In the genomic region with DNA sequence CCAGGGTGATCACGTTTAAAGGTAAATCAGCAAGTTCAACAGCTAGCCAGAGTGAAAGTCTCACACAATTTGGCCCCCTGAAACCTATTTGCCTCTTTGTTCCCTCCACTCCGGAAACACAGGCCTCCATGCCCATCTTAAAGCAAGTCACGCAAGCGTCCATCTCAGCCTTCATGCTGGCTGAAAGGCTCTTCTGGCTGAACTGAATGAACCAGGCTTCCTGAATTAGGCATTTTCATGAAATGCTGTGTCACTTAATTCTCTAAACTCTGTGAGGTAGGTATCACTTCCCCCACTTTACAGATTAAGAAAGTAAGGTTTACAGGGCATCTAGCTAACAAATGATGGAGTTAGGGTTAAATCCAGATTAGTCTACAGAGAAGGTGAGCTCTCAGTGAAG, we compare ENCODE assay signal across 8 cellular contexts. TPM values are rescaled to one million over a fixed set of nuclear protein-coding genes. Genes with fewer than 3 reads are reported as not detected.
DNase-seq lines count a peak whose midpoint lies in the region; ATAC-seq and TF ChIP-seq lines count a peak whose summit lies in the region.

No MANE protein-coding gene starts in this region.

- no peak overlapping the region for H3K27ac ChIP-seq in upper lobe of right lung

- peaks cover 6% of the 10 kb centered on the region for H3K36me3 ChIP-seq in upper lobe of right lung

- peak overlapping the region; percentile 90 for H3K27ac Mint-ChIP-seq in activated naive CD4-positive, alpha-beta T cell treated with anti-CD3 and anti-CD28 coated beads, Interleukin-2, amount 10 ng/mL, durations not matched to agents 7 days and 5 days

- intact Hi-C loops in upper lobe of right lung (cut with DNase I) = no loop called here

- H3K36me3 Mint-ChIP-seq in activated naive CD4-positive, alpha-beta T cell treated with anti-CD3 and anti-CD28 coated beads, Interleukin-2, amount 10 ng/mL, durations not matched to agents 7 days and 5 days = peaks cover 11% of the 10 kb centered on the region

- peaks cover 25% of the 10 kb centered on the region for H3K4me1 ChIP-seq in upper lobe of right lung

- H3K9me3 ChIP-seq in upper lobe of right lung = no peaks in the 10 kb centered on the region

- H3K27me3 Mint-ChIP-seq in activated naive CD4-positive, alpha-beta T cell treated with anti-CD3 and anti-CD28 coated beads, Interleukin-2, amount 10 ng/mL, durations not matched to agents 7 days and 5 days = no peaks in the 10 kb centered on the region

- no peak for TF ChIP-seq CTCF in upper lobe of right lung (IDR thresholded peaks at IDR 0.05)

- no peaks in the 10 kb centered on the region for H3K27me3 ChIP-seq in upper lobe of right lung

- CTCF ChIA-PET in activated naive CD4-positive, alpha-beta T cell treated with anti-CD3 and anti-CD28 coated beads, Interleukin-2, amount 10 ng/mL, durations not matched to agents 7 days and 5 days (lab: Charles Lee) = no interaction called here

- peak overlapping the region; percentile 100 for H3K4me3 ChIP-seq in upper lobe of right lung

- H3K9me3 Mint-ChIP-seq in activated naive CD4-positive, alpha-beta T cell treated with anti-CD3 and anti-CD28 coated beads, Interleukin-2, amount 10 ng/mL, durations not matched to agents 7 days and 5 days = no peaks in the 10 kb centered on the region

- H3K4me3 Mint-ChIP-seq in activated naive CD4-positive, alpha-beta T cell treated with anti-CD3 and anti-CD28 coated beads, Interleukin-2, amount 10 ng/mL, durations not matched to agents 7 days and 5 days = peak overlapping the region; percentile 90

- ATAC-seq in upper lobe of right lung (no peak), HG03045 (IDR thresholded peaks at IDR 0.05; ENCODE audit: unreplicated experiment) (no peak)

- no peak for DNase-seq in activated naive CD4-positive, alpha-beta T cell treated with anti-CD3 and anti-CD28 coated beads, Interleukin-2, amount 10 ng/mL, durations not matched to agents 7 days and 5 days
- no peak for DNase-seq in activated naive CD4-positive, alpha-beta T cell treated with anti-CD3 and anti-CD28 coated beads, Interleukin-2, amount 50 U/mL, for 16 hours
- peak; percentile 74 for DNase-seq in RPMI8226
- DNase-seq in germinal center (ENCODE audit: low spot score) = peak; percentile 26
- DNase-seq in upper lobe of right lung = no peak
- no peak for DNase-seq in GM03348 (ENCODE audit: low spot score)
- DNase-seq in HUDEP-2 (lab: John Stamatoyannopoulos, UW; ENCODE audit: unreplicated experiment in 76 of 76) = no peak

- H3K4me1 Mint-ChIP-seq in activated naive CD4-positive, alpha-beta T cell treated with anti-CD3 and anti-CD28 coated beads, Interleukin-2, amount 10 ng/mL, durations not matched to agents 7 days and 5 days = peaks cover 33% of the 10 kb centered on the region

RNA-seq across cellular contexts. Expression of gene SLC25A17, which starts 1.4 kb away (rescaled TPM):
- 13.8 TPM for total RNA-seq in upper lobe of right lung

RNA-seq across cellular contexts. Expression of gene ST13, which starts 38.7 kb away (rescaled TPM):
- 192 TPM for total RNA-seq in upper lobe of right lung

RNA-seq across cellular contexts. Expression of gene XPNPEP3, which starts 39.2 kb away (rescaled TPM):
- total RNA-seq in upper lobe of right lung = 15.0 TPM

RNA-seq across cellular contexts. Expression of gene DNAJB7, which starts 44.2 kb away (rescaled TPM):
- total RNA-seq in upper lobe of right lung = not detected

Comparison
In these comparisons a context has a peak if more than half of its experiments do, and no peak if none do; other contexts are left out.
1. DNase-seq: peak in RPMI8226 (single experiment) and germinal center (single experiment); none in activated naive CD4-positive, alpha-beta T cell treated with anti-CD3 and anti-CD28 coated beads, Interleukin-2, amount 10 ng/mL, durations not matched to agents 7 days and 5 days (single experiment), activated naive CD4-positive, alpha-beta T cell treated with anti-CD3 and anti-CD28 coated beads, Interleukin-2, amount 50 U/mL, for 16 hours (single experiment), upper lobe of right lung (single experiment), GM03348 (single experiment) and HUDEP-2 (0 of 76).